In genomic region chr1:160214481-160215140, GRCh38 we compare ENCODE assay signal across 15 cellular contexts. TPM values are rescaled to one million over a fixed set of nuclear protein-coding genes. Genes with fewer than 3 reads are reported as not detected.
DNase-seq lines count a peak whose midpoint lies in the region; ATAC-seq and TF ChIP-seq lines count a peak whose summit lies in the region.
"Had no signal": no experiment of that assay in that cellular context is flagged by ENCODE, and none has a peak within 500 bp of the region (broad histone marks: within the 10 kb centered on the region; RNA-seq: fewer than 3 reads in every experiment).

No MANE protein-coding gene starts in this region.

- no peaks in the 10 kb centered on the region for H3K9me3 Mint-ChIP-seq in MCF 10A (ENCODE audit: unreplicated experiment)
- H3K9me3 Mint-ChIP-seq: activated naive CD4-positive, alpha-beta T cell treated with anti-CD3 and anti-CD28 coated beads, Interleukin-2, amount 10 ng/mL, durations not matched to agents 7 days and 5 days had no signal

- TF ChIP-seq CTCF in MCF 10A (IDR thresholded peaks at IDR 0.05; ENCODE audit: unreplicated experiment), result no peak
- TF ChIP-seq CTCF in breast epithelium (IDR thresholded peaks at IDR 0.05), result no peak
- no peak for TF ChIP-seq CTCF in left lung (IDR thresholded peaks at IDR 0.05)
- no peak for TF ChIP-seq CTCF in transverse colon (IDR thresholded peaks at IDR 0.05)
- no peak for TF ChIP-seq CTCF in smooth muscle cell (IDR thresholded peaks at IDR 0.05; ENCODE audit: borderline replicate concordance, insufficient read depth, poor library complexity, severe bottlenecking)

- 43 to 48% methylated on average over 3 of the region's 3 CpGs for WGBS in transverse colon (ENCODE audit: low coverage in 1 of 2), 2 donors
- WGBS in smooth muscle cell (ENCODE audit: low lambda C conversion rate), result 81% methylated on average over 3 of the region's 3 CpGs

- H4K20me1 ChIP-seq in smooth muscle cell (ENCODE audit: low read depth), result peaks cover 44% of the 10 kb centered on the region

- peaks cover 7% of the 10 kb centered on the region for H3F3A ChIP-seq in smooth muscle cell (ENCODE audit: low read depth)

- no peak for TF ChIP-seq EP300 in transverse colon (IDR thresholded peaks at IDR 0.05; ENCODE audit: low read depth)

- H3K79me2 ChIP-seq in smooth muscle cell (ENCODE audit: low read depth), result peaks cover 13% of the 10 kb centered on the region

- H3K27ac ChIP-seq in breast epithelium, result peak overlapping the region in 1 of 2 donors; percentile 8
- H3K27ac ChIP-seq in left lung, result no peak overlapping the region
- H3K27ac ChIP-seq in transverse colon, result peak overlapping the region in 3 of 4 donors; percentile 15 to 36 (median 30)
- no peak overlapping the region for H3K27ac ChIP-seq in smooth muscle cell (ENCODE audit: low read depth)

- H3K27ac Mint-ChIP-seq in MCF 10A (ENCODE audit: low read depth, unreplicated experiment), result peak overlapping the region; percentile 44

- DNase-seq in MCF 10A (ENCODE audit: unreplicated experiment) (no peak), breast epithelium (ENCODE audit: low spot score in 2 of 2) (no peak), adipocyte (ENCODE audit: low read depth) (peak; percentile 40), left lung (no peak), transverse colon (peak; percentile 59), smooth muscle cell (lab: John Stamatoyannopoulos, UW; ENCODE audit: unreplicated experiment) (no peak), germinal center (ENCODE audit: low spot score) (no peak)
- DNase-seq in effector CD4-positive, alpha-beta T cell, result no peak
- DNase-seq: activated naive CD4-positive, alpha-beta T cell treated with anti-CD3 and anti-CD28 coated beads, Interleukin-2, amount 10 ng/mL, durations not matched to agents 7 days and 5 days; heart left ventricle; kidney glomerular epithelial cell; NCI-H2171 treated with DMSO at 0.1 percent for 48 hours; right cardiac atrium; stimulated activated CD4-positive, alpha-beta T cell treated with anti-CD3 and anti-CD28 coated beads, Interleukin-4, amount 100 ng/mL, for 1 hour had no signal

- no peaks in the 10 kb centered on the region for H3K9me3 ChIP-seq in breast epithelium
- no peaks in the 10 kb centered on the region for H3K9me3 ChIP-seq in adipocyte (ENCODE audit: control insufficient read depth, low read length)
- H3K9me3 ChIP-seq in left lung, result no peaks in the 10 kb centered on the region
- no peaks in the 10 kb centered on the region for H3K9me3 ChIP-seq in transverse colon
- no peaks in the 10 kb centered on the region for H3K9me3 ChIP-seq in smooth muscle cell (replicated peaks; ENCODE audit: low read depth)
- H3K9me3 ChIP-seq: heart left ventricle had no signal

- no peak overlapping the region for H3K4me3 Mint-ChIP-seq in MCF 10A (ENCODE audit: unreplicated experiment)
- H3K4me3 Mint-ChIP-seq: activated naive CD4-positive, alpha-beta T cell treated with anti-CD3 and anti-CD28 coated beads, Interleukin-2, amount 10 ng/mL, durations not matched to agents 7 days and 5 days had no signal

- intact Hi-C loops in MCF 10A (cut with micrococcal nuclease), result no loop called here
- intact Hi-C loops in breast epithelium (cut with DNase I; ENCODE audit: low total_unique reads), result no loop called here
- intact Hi-C loops in left lung (cut with DNase I), result no loop called here
- intact Hi-C loops in transverse colon (cut with DNase I; ENCODE audit: low total_unique reads), result no loop called here

- POLR2A ChIA-PET in MCF 10A (lab: Yijun Ruan, JAX), result no interaction called here

- no peak overlapping the region for H3K4me2 ChIP-seq in smooth muscle cell

- no peak overlapping the region for H3K4me3 ChIP-seq in breast epithelium
- H3K4me3 ChIP-seq in adipocyte (ENCODE audit: low read length), result no peak overlapping the region
- no peak overlapping the region for H3K4me3 ChIP-seq in left lung
- no peak overlapping the region for H3K4me3 ChIP-seq in transverse colon
- no peak overlapping the region for H3K4me3 ChIP-seq in smooth muscle cell
- H3K4me3 ChIP-seq: heart left ventricle had no signal

- H3K9ac ChIP-seq in adipocyte (ENCODE audit: low read length), result peak overlapping the region; percentile 19
- H3K9ac ChIP-seq in smooth muscle cell (ENCODE audit: low read depth), result no peak overlapping the region

- BruUV-seq in MCF 10A (replicated peaks; lab: Mats Ljungman, UMichigan), result TSS peak; percentile 65

- H3K27me3 ChIP-seq in breast epithelium (no peaks in the 10 kb centered on the region), adipocyte (replicated peaks; ENCODE audit: control insufficient read depth, insufficient read depth, low read length) (no peaks in the 10 kb centered on the region), left lung (no peaks in the 10 kb centered on the region), transverse colon (no peaks in the 10 kb centered on the region), smooth muscle cell (ENCODE audit: low read depth) (no peaks in the 10 kb centered on the region)
- H3K27me3 ChIP-seq: heart left ventricle had no signal

- peaks cover 64% of the 10 kb centered on the region for H3K36me3 Mint-ChIP-seq in MCF 10A (ENCODE audit: insufficient read depth, unreplicated experiment)

- no peaks in the 10 kb centered on the region for H3K27me3 Mint-ChIP-seq in MCF 10A (ENCODE audit: insufficient read depth, unreplicated experiment)
- H3K27me3 Mint-ChIP-seq: activated naive CD4-positive, alpha-beta T cell treated with anti-CD3 and anti-CD28 coated beads, Interleukin-2, amount 10 ng/mL, durations not matched to agents 7 days and 5 days had no signal

- H3K4me1 ChIP-seq in breast epithelium (peaks cover 5 to 9% of the 10 kb centered on the region in 2 donors), adipocyte (ENCODE audit: control insufficient read depth, insufficient read depth, low read length) (peaks cover 42% of the 10 kb centered on the region), left lung (peaks cover 3 to 28% of the 10 kb centered on the region in 2 donors), transverse colon (peaks cover 25 to 55% (median 36%) of the 10 kb centered on the region in 4 donors), smooth muscle cell (ENCODE audit: low read depth) (peaks cover 29% of the 10 kb centered on the region)

- CTCF ChIA-PET in MCF 10A (lab: Yijun Ruan, JAX), result interaction anchor here (0.7 to 2.2 kb wide), 5 partner anchors 12 to 136 kb away, joined by 3 to 11 read pairs (median 5); no protein-coding TSS in a partner anchor

- peak; percentile 38 for ATAC-seq in left lung
- ATAC-seq: heart left ventricle, right cardiac atrium had no signal

- peaks cover under 1% of the 10 kb centered on the region for H3K4me1 Mint-ChIP-seq in MCF 10A (ENCODE audit: insufficient read depth, unreplicated experiment)
- H3K4me1 Mint-ChIP-seq: activated naive CD4-positive, alpha-beta T cell treated with anti-CD3 and anti-CD28 coated beads, Interleukin-2, amount 10 ng/mL, durations not matched to agents 7 days and 5 days had no signal

- in situ Hi-C loops in transverse colon (cut with MboI; ENCODE audit: low pct_ligation_motif_present in 1 of 4, low pct_unique_long_range_greater_than_20kb in 1 of 4, low sequenced_read_pairs in 3 of 4), result no loop called here

- TF ChIP-seq POLR2A in breast epithelium (IDR thresholded peaks at IDR 0.05) (no peak), transverse colon (IDR thresholded peaks at IDR 0.05) (no peak)

- no peaks in the 10 kb centered on the region for H3K36me3 ChIP-seq in breast epithelium
- peaks cover 92% of the 10 kb centered on the region for H3K36me3 ChIP-seq in adipocyte (ENCODE audit: control insufficient read depth, insufficient read depth, low read length, severe bottlenecking)
- H3K36me3 ChIP-seq in left lung, result peaks cover 7 to 99% of the 10 kb centered on the region in 2 donors
- peaks cover 0 to 17% (median 4%) of the 10 kb centered on the region in 4 donors for H3K36me3 ChIP-seq in transverse colon
- no peaks in the 10 kb centered on the region for H3K36me3 ChIP-seq in smooth muscle cell (ENCODE audit: low read depth)

- H2AFZ ChIP-seq in smooth muscle cell (ENCODE audit: low read depth), result no peak overlapping the region

RNA-seq across cellular contexts. Expression of gene PEA15, which starts 9.4 kb away (rescaled TPM):
- total RNA-seq in MCF 10A (2022), result 183 and 198 TPM in 2 replicates
- 100 to 1,000 TPM in 2 of 3 donors, 10 to 100 TPM in 1; 69.8 to 128 (median 127) TPM for total RNA-seq in breast epithelium
- 100 to 1,000 TPM; 175 to 178 TPM for total RNA-seq in left lung
- total RNA-seq in transverse colon, result 10 to 100 TPM; 25.8 to 92.5 (median 27.3) TPM
- total RNA-seq in smooth muscle cell, result 85.0 and 115 TPM in 2 replicates
- polyA plus RNA-seq in smooth muscle cell, result 73.1 and 80.6 TPM in 2 replicates

RNA-seq across cellular contexts. Expression of gene CASQ1, which starts 24.2 kb away (rescaled TPM):
- total RNA-seq in MCF 10A (2022) (not detected in 2 replicates), breast epithelium (under 1 TPM in 1 of 3 donors, not detected in 2; 0.59 TPM), left lung (under 1 TPM; 0.17 to 0.29 TPM), transverse colon (under 1 TPM in 2 of 4 donors, not detected in 2; 0.55 to 0.95 TPM), smooth muscle cell (0.36 TPM in 1 of 2 replicates, not detected in the other)
- polyA plus RNA-seq in smooth muscle cell, result 0.48 TPM in 1 of 2 replicates, not detected in the other
- total RNA-seq: epithelial cell of proximal tubule had no signal

RNA-seq across cellular contexts. Expression of gene DCAF8, which starts 47.7 kb away (rescaled TPM):
- 181 and 208 TPM in 2 replicates for total RNA-seq in MCF 10A (2022)
- total RNA-seq in breast epithelium, result 100 to 1,000 TPM; 161 to 195 (median 161) TPM
- 10 to 100 TPM; 93.9 to 99.3 TPM for total RNA-seq in left lung
- total RNA-seq in transverse colon, result 100 to 1,000 TPM; 128 to 279 (median 137) TPM
- 56.7 and 63.6 TPM in 2 replicates for total RNA-seq in smooth muscle cell
- polyA plus RNA-seq in smooth muscle cell, result 79.9 and 92.6 TPM in 2 replicates

Comparison
In these comparisons a context has a peak if more than half of its experiments do, and no peak if none do; other contexts are left out.
1. DNase-seq: peak in adipocyte (single experiment) and transverse colon (single experiment); none in MCF 10A (single experiment), breast epithelium (0 of 2), left lung (0 of 2), effector CD4-positive, alpha-beta T cell (single experiment), smooth muscle cell (single experiment) and germinal center (single experiment).
2. H3K27ac ChIP-seq: peak in transverse colon (3 of 4); none in left lung (0 of 2) and smooth muscle cell (single experiment).